8 cellular contexts compared by ENCODE assay signal in genomic region chr19:1929051-1929742, GRCh38. TPM values are rescaled to one million over a fixed set of nuclear protein-coding genes. Genes with fewer than 3 reads are reported as not detected.
A peak's percentile ranks its signal among the peaks of the same experiment; 100 is the strongest.
DNase-seq lines count a peak whose midpoint lies in the region; ATAC-seq and TF ChIP-seq lines count a peak whose summit lies in the region.

No MANE protein-coding gene starts in this region.

- no peaks in the 10 kb centered on the region for H3K36me3 ChIP-seq in MG63
- peaks cover 7% of the 10 kb centered on the region for H3K36me3 ChIP-seq in left ventricle myocardium inferior
- no peaks in the 10 kb centered on the region for H3K36me3 ChIP-seq in aorta (ENCODE audit: control insufficient read depth in 1 of 2, insufficient read depth in 2 of 2, low read length in 1 of 2)

- H3K9me3 ChIP-seq in MG63 (peaks cover 2% of the 10 kb centered on the region; the same call in 1 of the 2 replicates), left ventricle myocardium inferior (replicated peaks) (no peaks in the 10 kb centered on the region), aorta (ENCODE audit: control insufficient read depth, low read length) (no peaks in the 10 kb centered on the region)

- ATAC-seq in aorta (ENCODE audit: low FRiP score) = peak; percentile 92

- H3K27me3 ChIP-seq in MG63 (no peaks in the 10 kb centered on the region), left ventricle myocardium inferior (ENCODE audit: low read depth) (no peaks in the 10 kb centered on the region), aorta (ENCODE audit: control insufficient read depth in 1 of 2, insufficient read depth in 2 of 2, low read length in 1 of 2) (no peaks in the 10 kb centered on the region)

- H3K4me3 ChIP-seq in MG63 (no peak overlapping the region), left ventricle myocardium inferior (peak overlapping the region; percentile 62), aorta (ENCODE audit: low read length in 2 of 2) (no peak overlapping the region)

- TF ChIP-seq CTCF in 22Rv1 (IDR thresholded peaks at IDR 0.05) = peak; percentile 95
- peak; percentile 93 for TF ChIP-seq CTCF in GM13977 (IDR thresholded peaks at IDR 0.05; ENCODE audit: extremely low read depth, insufficient read depth, missing control alignments)
- peak; percentile 91 for TF ChIP-seq CTCF in left ventricle myocardium inferior (IDR thresholded peaks at IDR 0.05; ENCODE audit: borderline replicate concordance)

- H3K27ac ChIP-seq in 22Rv1 (no peak overlapping the region), left ventricle myocardium inferior (replicated peaks) (no peak overlapping the region), aorta (ENCODE audit: low read depth in 1 of 2, low read length in 2 of 2) (no peak overlapping the region)

- DNase-seq in GM13977 (ENCODE audit: low spot score) = peak; percentile 89
- DNase-seq in MG63 = peak; percentile 59
- peak; percentile 57 for DNase-seq in SW480 (ENCODE audit: low spot score)
- peak; percentile 50 for DNase-seq in activated naive CD8-positive, alpha-beta T cell treated with anti-CD3 and anti-CD28 coated beads, Interleukin-2, amount 50 U/mL, for 16 hours (ENCODE audit: low read depth, low spot score)
- peak; percentile 81 for DNase-seq in left ventricle myocardium inferior
- DNase-seq in renal cortical epithelial cell (ENCODE audit: low read depth) = peak; percentile 43
- DNase-seq in aorta = peak; percentile 86 to 93

- H3K4me1 ChIP-seq in left ventricle myocardium inferior (peaks cover 14% of the 10 kb centered on the region), aorta (ENCODE audit: control insufficient read depth in 1 of 2, insufficient read depth in 2 of 2, low read length in 2 of 2) (no peaks in the 10 kb centered on the region)

- in situ Hi-C loops in GM13977 (cut with MboI; ENCODE audit: low pct_unique_long_range_greater_than_20kb, low sequenced_read_pairs, unreplicated experiment) = no loop called here

- intact Hi-C loops in left ventricle myocardium inferior (cut with micrococcal nuclease) (no loop called here), aorta (cut with DNase I) (loop anchor here in 1 of 2 donors (5.0 kb wide), 1 partner anchor 143 kb away; no protein-coding TSS in a partner anchor)

- 9 to 12% methylated on average over 41 to 42 of the region's 42 CpGs for WGBS in aorta, 2 donors

RNA-seq across cellular contexts. Expression of gene CSNK1G2, which starts 11.8 kb away (rescaled TPM):
- 20.1 and 34.5 TPM in 2 replicates for total RNA-seq in MG63 (2014; rRNA removed; shearing (Covaris generic); ENCODE audit: low replicate concordance)
- total RNA-seq in left ventricle myocardium inferior = 24.5 TPM
- total RNA-seq in renal cortical epithelial cell = 65.1 and 78.4 TPM in 2 replicates
- 10 to 100 TPM; 41.0 to 51.7 TPM for total RNA-seq in aorta
- 10 to 100 TPM; 51.1 to 59.8 TPM for polyA plus RNA-seq in aorta

RNA-seq across cellular contexts. Expression of gene ADAT3, which starts 24.0 kb away (rescaled TPM):
- total RNA-seq in MG63 (2014; rRNA removed; shearing (Covaris generic); ENCODE audit: low replicate concordance) = 3.6 TPM in 1 of 2 replicates, not detected in the other
- total RNA-seq in left ventricle myocardium inferior = 1.8 TPM
- total RNA-seq in renal cortical epithelial cell = 2.6 and 6.5 TPM in 2 replicates
- total RNA-seq in aorta = 1 to 10 TPM; 3.3 to 5.5 TPM
- polyA plus RNA-seq in aorta = 1 to 10 TPM; 1.5 to 5.6 TPM

RNA-seq across cellular contexts. Expression of gene SCAMP4, which starts 24.0 kb away (rescaled TPM):
- 33.0 and 41.5 TPM in 2 replicates for total RNA-seq in MG63 (2014; rRNA removed; shearing (Covaris generic); ENCODE audit: low replicate concordance)
- 16.2 TPM for total RNA-seq in left ventricle myocardium inferior
- 45.5 and 135 TPM in 2 replicates for total RNA-seq in renal cortical epithelial cell
- 10 to 100 TPM; 38.8 to 49.6 TPM for total RNA-seq in aorta
- polyA plus RNA-seq in aorta = 10 to 100 TPM; 10.1 to 19.1 TPM

RNA-seq across cellular contexts. Expression of gene ABHD17A, which starts 43.9 kb away (rescaled TPM):
- total RNA-seq in MG63 (2014; rRNA removed; shearing (Covaris generic); ENCODE audit: low replicate concordance) = 51.7 and 70.7 TPM in 2 replicates
- total RNA-seq in left ventricle myocardium inferior (55.6 TPM), renal cortical epithelial cell (34.2 and 46.7 TPM in 2 replicates), aorta (10 to 100 TPM; 54.8 to 64.6 TPM)
- 100 to 1,000 TPM in 1 of 2 donors, 10 to 100 TPM in 1; 48.8 to 116 TPM for polyA plus RNA-seq in aorta
